Comparison of ENCODE assay signal across 8 cellular contexts in genomic region chr14:106308839-106309389, GRCh38.
DNase-seq lines count a peak whose midpoint lies in the region; ATAC-seq, FAIRE-seq and TF ChIP-seq lines count a peak whose summit lies in the region.

No MANE protein-coding gene starts in this region.

- in situ Hi-C loops in GM12878 (cut with MboI) = loop anchor here (10.0 kb wide), 1 partner anchor 634 kb away; no protein-coding TSS in a partner anchor

- H3K4me1 Mint-ChIP-seq in T-helper 17 cell = peaks cover 4% of the 10 kb centered on the region
- H3K4me1 Mint-ChIP-seq in naive thymus-derived CD8-positive, alpha-beta T cell = no peaks in the 10 kb centered on the region

- H2AFZ ChIP-seq in GM12878 (ENCODE audit: control insufficient read depth, low read depth, low read length) = no peak overlapping the region; the same call in 1 of the 2 replicates

- peak overlapping the region; percentile 89 for H3K27ac Mint-ChIP-seq in T-helper 17 cell
- peak overlapping the region in 3 of 10 donors; percentile 6 to 84 (median 73) for H3K27ac Mint-ChIP-seq in naive thymus-derived CD8-positive, alpha-beta T cell

- peak; percentile 53 to 69 (median 62) for DNase-seq in T-helper 17 cell
- peak; percentile 83 for DNase-seq in GM12878 (ENCODE audit: low read depth, low spot score)
- peak; percentile 42 to 78 (median 62) for DNase-seq in naive thymus-derived CD8-positive, alpha-beta T cell
- no peak for DNase-seq in prostate gland (ENCODE audit: low spot score)

- no TSS peak for BruUV-seq in GM12878 (replicated peaks; lab: Mats Ljungman, UMichigan)

- TF ChIP-seq CTCF in GM12878 (IDR thresholded peaks at IDR 0.05 in 2 of 3, conservative IDR thresholded peaks at IDR 0.05 in 1 of 3; ENCODE audit: control insufficient read depth in 2 of 3, extremely low read depth in 1 of 3, insufficient read depth in 1 of 3, low read depth in 3 of 3, low read length in 3 of 3) = peak; percentile 85 to 100 (median 100); a peak in 5 of 6 replicates
- TF ChIP-seq CTCF in prostate gland (IDR thresholded peaks at IDR 0.05) = peak in 2 of 4 experiments; percentile 25 to 65

- H3K36me3 Mint-ChIP-seq in T-helper 17 cell (ENCODE audit: low read depth) = no peaks in the 10 kb centered on the region
- H3K36me3 Mint-ChIP-seq in naive thymus-derived CD8-positive, alpha-beta T cell = no peaks in the 10 kb centered on the region

- peak; percentile 97 for FAIRE-seq in GM12878 (lab: Jason Lieb, UNC)

- CTCF ChIA-PET in GM12878 (lab: Yijun Ruan, JAX) = interaction anchor here (0.6 to 9.7 kb wide), 45 partner anchors 10 to 817 kb away, joined by 3 to 274 read pairs (median 4); no protein-coding TSS in a partner anchor

- peaks cover 0 to 4% (median 0%) of the 10 kb centered on the region in 9 donors for H3K9me3 Mint-ChIP-seq in naive thymus-derived CD8-positive, alpha-beta T cell

- TF ChIP-seq EP300 in GM12878 (IDR thresholded peaks at IDR 0.05; ENCODE audit: borderline replicate concordance in 1 of 2, control insufficient read depth in 1 of 2, low read depth in 2 of 2, low read length in 2 of 2) = no peak

- H3K4me1 ChIP-seq in BLaER1 = peaks cover 51% of the 10 kb centered on the region
- H3K4me1 ChIP-seq in GM12878 (ENCODE audit: control insufficient read depth, insufficient read depth, low read length) = peaks cover 6% of the 10 kb centered on the region
- no peaks in the 10 kb centered on the region for H3K4me1 ChIP-seq in prostate gland (replicated peaks)

- H3K79me2 ChIP-seq in GM12878 (ENCODE audit: control insufficient read depth, insufficient read depth, low read length) = no peaks in the 10 kb centered on the region

- SMC1A ChIA-PET in GM12878 (lab: Charles Lee; ENCODE audit: uncharacterized antibody, unreplicated experiment) = interaction anchor here (0.6 to 3.6 kb wide), 15 partner anchors 13 to 599 kb away, joined by 3 to 34 read pairs (median 4); no protein-coding TSS in a partner anchor

- peaks cover 4% of the 10 kb centered on the region for H3K9me3 ChIP-seq in BLaER1
- no peaks in the 10 kb centered on the region for H3K9me3 ChIP-seq in T-helper 17 cell (ENCODE audit: control insufficient read depth, low read length, poor library complexity, severe bottlenecking)
- H3K9me3 ChIP-seq in GM12878 (replicated peaks; ENCODE audit: control insufficient read depth, insufficient read depth, low read length) = no peaks in the 10 kb centered on the region
- no peaks in the 10 kb centered on the region for H3K9me3 ChIP-seq in prostate gland

- H3K36me3 ChIP-seq in BLaER1 (no peaks in the 10 kb centered on the region), GM12878 (ENCODE audit: control insufficient read depth in 2 of 2, insufficient read depth in 2 of 2, low read length in 1 of 2) (no peaks in the 10 kb centered on the region), prostate gland (no peaks in the 10 kb centered on the region)

- H3K4me3 ChIP-seq in BLaER1 (no peak overlapping the region), GM12878 (no peak overlapping the region), prostate gland (no peak overlapping the region)

- peak overlapping the region; percentile 51 for H3K4me2 ChIP-seq in BLaER1
- no peak overlapping the region for H3K4me2 ChIP-seq in GM12878 (ENCODE audit: control insufficient read depth, insufficient read depth)

- WGBS in GM12878 (ENCODE audit: insufficient coverage, insufficient replicate concordance, low lambda C conversion rate, missing lambda C conversion rate) = 0% methylated on average over 17 of the region's 17 CpGs
- WGBS in prostate gland = 56% methylated on average over 17 of the region's 17 CpGs

- TF ChIP-seq RAD21 in GM12878 (IDR thresholded peaks at IDR 0.05; ENCODE audit: insufficient read depth, low read depth, low read length) = peak; percentile 50

- peaks cover 26% of the 10 kb centered on the region for H3K27me3 Mint-ChIP-seq in T-helper 17 cell
- peaks cover 0 to 27% (median 4%) of the 10 kb centered on the region in 5 donors for H3K27me3 Mint-ChIP-seq in naive thymus-derived CD8-positive, alpha-beta T cell

- H3K27ac ChIP-seq in BLaER1 (peak overlapping the region; percentile 51), GM12878 (ENCODE audit: control insufficient read depth, insufficient read depth) (no peak overlapping the region), prostate gland (no peak overlapping the region)

- RAD21 ChIA-PET in GM12878 (lab: Charles Lee; ENCODE audit: unreplicated experiment) = interaction anchor here (0.7 to 2.4 kb wide), 14 partner anchors 9 to 632 kb away, joined by 3 to 21 read pairs (median 4); no protein-coding TSS in a partner anchor

- no peaks in the 10 kb centered on the region for H4K20me1 ChIP-seq in BLaER1
- no peaks in the 10 kb centered on the region for H4K20me1 ChIP-seq in GM12878 (ENCODE audit: control insufficient read depth, insufficient read depth)

- peak overlapping the region; percentile 68 for H3K4me3 Mint-ChIP-seq in T-helper 17 cell
- peak overlapping the region in 2 of 10 donors; percentile 28 to 56 for H3K4me3 Mint-ChIP-seq in naive thymus-derived CD8-positive, alpha-beta T cell

- intact Hi-C loops in GM12878 (cut with micrococcal nuclease; ENCODE audit: unreplicated experiment) = loop anchor here (1.0 to 10.0 kb wide), 4 partner anchors 37 to 754 kb away; no protein-coding TSS in a partner anchor
- intact Hi-C loops in prostate gland (cut with DNase I) = no loop called here

- H3K27me3 ChIP-seq in BLaER1 = no peaks in the 10 kb centered on the region
- H3K27me3 ChIP-seq in GM12878 (replicated peaks in 1 of 2; ENCODE audit: control insufficient read depth in 2 of 2, insufficient read depth in 2 of 2, low read length in 1 of 2) = no peaks in the 10 kb centered on the region
- no peaks in the 10 kb centered on the region for H3K27me3 ChIP-seq in prostate gland (replicated peaks; ENCODE audit: insufficient read depth)

- no peak for TF ChIP-seq POLR2A in GM12878 (IDR thresholded peaks at IDR 0.05; ENCODE audit: low read depth, low read length)
- no peak for TF ChIP-seq POLR2A in prostate gland (IDR thresholded peaks at IDR 0.05)

- H3K9ac ChIP-seq in BLaER1 (no peak overlapping the region), GM12878 (ENCODE audit: control insufficient read depth, insufficient read depth, low read length) (no peak overlapping the region)

- ATAC-seq in GM18909 (IDR thresholded peaks at IDR 0.05; ENCODE audit: poor library complexity, unreplicated experiment) (peak; percentile 91), HG03159 (IDR thresholded peaks at IDR 0.05; ENCODE audit: unreplicated experiment) (peak; percentile 85), T-helper 17 cell (peak; percentile 88), GM12878 (peak; percentile 99), GM21576 (IDR thresholded peaks at IDR 0.05; ENCODE audit: unreplicated experiment) (no peak)
- ATAC-seq in naive thymus-derived CD8-positive, alpha-beta T cell = peak; percentile 64 to 65

- POLR2A ChIA-PET in GM12878 (lab: Charles Lee) = no interaction called here
- POLR2A ChIA-PET in naive thymus-derived CD8-positive, alpha-beta T cell (lab: Charles Lee) = no interaction called here

TF ChIP-seq in GM12878, 131 proteins besides CTCF, POLR2A, EP300 and RAD21 (continues in another document):
- TF ChIP-seq RAD51 (IDR thresholded peaks at IDR 0.05) (no peak), ZNF622 (IDR thresholded peaks at IDR 0.05) (no peak), EGR1 (IDR thresholded peaks at IDR 0.05; ENCODE audit: borderline replicate concordance in 1 of 2, low read depth in 2 of 2, low read length in 2 of 2) (no peak), MTA3 (IDR thresholded peaks at IDR 0.05; ENCODE audit: borderline replicate concordance, low read length) (no peak), MEF2A (IDR thresholded peaks at IDR 0.05; ENCODE audit: insufficient read depth, low read depth, low read length) (peak; percentile 73), SIN3A (IDR thresholded peaks at IDR 0.05; ENCODE audit: low read depth, low read length) (no peak), CREM (IDR thresholded peaks at IDR 0.05; ENCODE audit: low read depth) (peak; percentile 61), PRDM15 (CRISPR knock-in tag; IDR thresholded peaks at IDR 0.05) (no peak), MXI1 (IDR thresholded peaks at IDR 0.05; ENCODE audit: low read depth, low read length) (no peak), ASH2L (IDR thresholded peaks at IDR 0.05; ENCODE audit: borderline replicate concordance, low read depth) (no peak), EED (IDR thresholded peaks at IDR 0.05; ENCODE audit: low read depth) (no peak), CBX5 (IDR thresholded peaks at IDR 0.05; ENCODE audit: low read depth) (peak; percentile 87), KLF5 (IDR thresholded peaks at IDR 0.05; ENCODE audit: partially characterized antibody) (peak; percentile 93), NR2C1 (IDR thresholded peaks at IDR 0.05) (peak; percentile 55)
- TF ChIP-seq, protein P1, sequence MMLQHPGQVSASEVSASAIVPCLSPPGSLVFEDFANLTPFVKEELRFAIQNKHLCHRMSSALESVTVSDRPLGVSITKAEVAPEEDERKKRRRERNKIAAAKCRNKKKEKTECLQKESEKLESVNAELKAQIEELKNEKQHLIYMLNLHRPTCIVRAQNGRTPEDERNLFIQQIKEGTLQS (IDR thresholded peaks at IDR 0.05; ENCODE audit: borderline replicate concordance, extremely low read depth, low read depth, low read length) = peak; percentile 97
